13 cellular contexts compared by ENCODE assay signal in the genomic region with DNA sequence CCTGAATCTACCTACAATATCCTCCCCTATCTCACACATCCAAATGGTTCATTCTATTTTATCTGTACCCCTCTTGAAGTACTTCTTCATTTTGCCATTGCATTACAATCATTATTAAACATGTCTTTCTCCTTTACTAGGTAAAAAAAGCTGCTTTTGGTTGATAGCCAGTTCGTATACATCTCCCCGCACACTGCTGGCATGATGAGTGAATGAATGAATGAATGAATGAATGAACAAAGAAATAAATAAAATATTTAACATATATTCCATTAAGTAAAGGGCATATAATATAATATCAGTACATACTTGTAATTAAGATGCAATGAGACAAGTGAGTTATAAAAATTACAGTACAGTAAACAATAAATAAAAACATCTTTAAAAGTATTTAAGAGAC. TPM values are rescaled to one million over a fixed set of nuclear protein-coding genes. Genes with fewer than 3 reads are reported as not detected.
DNase-seq lines count a peak whose midpoint lies in the region; ATAC-seq and TF ChIP-seq lines count a peak whose summit lies in the region.
"Had no signal": no experiment of that assay in that cellular context is flagged by ENCODE, and none has a peak within 500 bp of the region (broad histone marks: within the 10 kb centered on the region; RNA-seq: fewer than 3 reads in every experiment).

No MANE protein-coding gene starts in this region.

- intact Hi-C loops in CD8-positive, alpha-beta T cell (cut with DNase I, micrococcal nuclease) = loop anchor here in 1 of 2 experiments (10.0 kb wide), 1 partner anchor 1950 kb away; the partner anchor contains the start of genes EFCAB11 and TDP1
- intact Hi-C loops in activated B cell treated with CpG ODN at 0.5 μM for 24 hours (cut with micrococcal nuclease) = loop anchor here (5.0 kb wide), 2 partner anchors 818 to 1953 kb away; partner anchors contain the start of genes TDP1 and TTC8
- intact Hi-C loops in lower lobe of right lung (cut with DNase I) = no loop called here

- POLR2A ChIA-PET in CD8-positive, alpha-beta T cell (lab: Charles Lee) = interaction anchor here (0.7 to 3.9 kb wide), 5 partner anchors 9 to 38 kb away, joined by 3 to 62 read pairs (median 5); partner anchors contain the start of gene GALC
- POLR2A ChIA-PET in activated B cell treated with CpG ODN at 0.5 μM for 24 hours (lab: Charles Lee) = interaction anchor here (0.6 to 4.2 kb wide), 3 partner anchors 11 to 187 kb away, joined by 3 to 131 read pairs (median 18); partner anchors contain the start of gene GALC

- H3K9me3 Mint-ChIP-seq in CD8-positive, alpha-beta T cell = no peaks in the 10 kb centered on the region
- H3K9me3 Mint-ChIP-seq in IgD-negative memory B cell (no peaks in the 10 kb centered on the region), activated B cell treated with CpG ODN at 0.5 μM for 24 hours (no peaks in the 10 kb centered on the region)

- H3K4me1 ChIP-seq in CD8-positive, alpha-beta T cell (ENCODE audit: insufficient read depth, low read length) = peaks cover 49% of the 10 kb centered on the region
- H3K4me1 ChIP-seq in lower lobe of right lung = no peaks in the 10 kb centered on the region
- H3K4me1 ChIP-seq: sigmoid colon had no signal

- H3K27ac Mint-ChIP-seq in CD8-positive, alpha-beta T cell = peak overlapping the region; percentile 85
- peak overlapping the region; percentile 90 to 97 (median 91) for H3K27ac Mint-ChIP-seq in IgD-negative memory B cell
- H3K27ac Mint-ChIP-seq in activated B cell treated with CpG ODN at 0.5 μM for 24 hours = peak overlapping the region; percentile 84

- H3K4me3 Mint-ChIP-seq in CD8-positive, alpha-beta T cell = peak overlapping the region; percentile 88
- H3K4me3 Mint-ChIP-seq in IgD-negative memory B cell = peak overlapping the region; percentile 62 to 89 (median 88)
- peak overlapping the region; percentile 83 for H3K4me3 Mint-ChIP-seq in activated B cell treated with CpG ODN at 0.5 μM for 24 hours

- no peaks in the 10 kb centered on the region for H3K27me3 Mint-ChIP-seq in CD8-positive, alpha-beta T cell (ENCODE audit: low read depth)
- no peaks in the 10 kb centered on the region for H3K27me3 Mint-ChIP-seq in IgD-negative memory B cell
- H3K27me3 Mint-ChIP-seq in activated B cell treated with CpG ODN at 0.5 μM for 24 hours = no peaks in the 10 kb centered on the region

- peaks cover 72% of the 10 kb centered on the region for H3K4me1 Mint-ChIP-seq in CD8-positive, alpha-beta T cell (ENCODE audit: low read depth)
- H3K4me1 Mint-ChIP-seq in IgD-negative memory B cell = peaks cover 33 to 51% (median 36%) of the 10 kb centered on the region in 3 donors
- peaks cover 67% of the 10 kb centered on the region for H3K4me1 Mint-ChIP-seq in activated B cell treated with CpG ODN at 0.5 μM for 24 hours

- H3K27ac ChIP-seq in CD8-positive, alpha-beta T cell (ENCODE audit: low read depth, low read length) = no peak overlapping the region
- peak overlapping the region; percentile 67 for H3K27ac ChIP-seq in lower lobe of right lung
- H3K27ac ChIP-seq: GM23248 had no signal

- no peaks in the 10 kb centered on the region for H3K36me3 ChIP-seq in CD8-positive, alpha-beta T cell (ENCODE audit: insufficient read depth, low read length)
- no peaks in the 10 kb centered on the region for H3K36me3 ChIP-seq in lower lobe of right lung
- H3K36me3 ChIP-seq: sigmoid colon had no signal

- TF ChIP-seq CTCF in CD8-positive, alpha-beta T cell (IDR thresholded peaks at IDR 0.05) = no peak
- TF ChIP-seq CTCF in activated B cell treated with CpG ODN at 0.5 μM for 24 hours (IDR thresholded peaks at IDR 0.05) (no peak), lower lobe of right lung (IDR thresholded peaks at IDR 0.05) (no peak)

- no peaks in the 10 kb centered on the region for H3K27me3 ChIP-seq in CD8-positive, alpha-beta T cell (ENCODE audit: insufficient read depth, low read length)
- no peaks in the 10 kb centered on the region for H3K27me3 ChIP-seq in lower lobe of right lung (ENCODE audit: low read depth)
- H3K27me3 ChIP-seq: sigmoid colon had no signal

- H3K36me3 Mint-ChIP-seq in CD8-positive, alpha-beta T cell = peaks cover 24% of the 10 kb centered on the region
- H3K36me3 Mint-ChIP-seq in IgD-negative memory B cell (peaks cover 3% of the 10 kb centered on the region), activated B cell treated with CpG ODN at 0.5 μM for 24 hours (ENCODE audit: low read depth) (peaks cover 23% of the 10 kb centered on the region)

- CTCF ChIA-PET in CD8-positive, alpha-beta T cell (lab: Charles Lee) = interaction anchor here (0.9 to 1.1 kb wide), 2 partner anchors 10 kb away, joined by 4 to 5 read pairs; no protein-coding TSS in a partner anchor
- CTCF ChIA-PET in activated B cell treated with CpG ODN at 0.5 μM for 24 hours (lab: Charles Lee) = interaction anchor here (1.7 to 3.1 kb wide), 3 partner anchors 10 to 59 kb away, joined by 5 to 14 read pairs (median 12); partner anchors contain the start of gene GALC

- no peak for ATAC-seq in CD8-positive, alpha-beta T cell
- ATAC-seq in activated B cell treated with CpG ODN at 0.5 μM for 24 hours (ENCODE audit: low read depth) = no peak
- no peak for ATAC-seq in lower lobe of right lung
- ATAC-seq in GM19452 (IDR thresholded peaks at IDR 0.05; ENCODE audit: unreplicated experiment) = no peak
- no peak for ATAC-seq in HG03135 (IDR thresholded peaks at IDR 0.05; ENCODE audit: unreplicated experiment)
- ATAC-seq in HG03565 (IDR thresholded peaks at IDR 0.05; ENCODE audit: unreplicated experiment) = no peak

- no peak for DNase-seq in CD8-positive, alpha-beta T cell
- no peak for DNase-seq in activated B cell treated with CpG ODN at 0.5 μM for 24 hours
- no peak for DNase-seq in lower lobe of right lung
- DNase-seq: COR-L47, NCI-H1694, NCI-H524 treated with DMSO at 0.1 percent for 48 hours, sigmoid colon had no signal

- no peak overlapping the region for H3K4me3 ChIP-seq in CD8-positive, alpha-beta T cell (ENCODE audit: low read depth, low read length)
- H3K4me3 ChIP-seq in lower lobe of right lung = peak overlapping the region; percentile 37
- H3K4me3 ChIP-seq: GM23248, lung had no signal

- H3K9me3 ChIP-seq in CD8-positive, alpha-beta T cell (ENCODE audit: low read length) = no peaks in the 10 kb centered on the region
- H3K9me3 ChIP-seq in lower lobe of right lung = no peaks in the 10 kb centered on the region
- H3K9me3 ChIP-seq: sigmoid colon had no signal

RNA-seq across cellular contexts. Expression of gene GPR65, which starts 0.3 kb away (rescaled TPM):
- 10 to 100 TPM; 10.9 to 12.2 TPM for total RNA-seq in CD8-positive, alpha-beta T cell
- polyA plus RNA-seq in IgD-negative memory B cell = 12.1 TPM
- total RNA-seq in activated B cell treated with CpG ODN at 0.5 μM for 24 hours = 13.7 and 14.7 TPM in 2 replicates
- total RNA-seq in lower lobe of right lung = 13.4 TPM

RNA-seq across cellular contexts. Expression of gene GALC, which starts 11.7 kb away (rescaled TPM):
- total RNA-seq in CD8-positive, alpha-beta T cell = 10 to 100 TPM; 14.9 to 16.3 TPM
- polyA plus RNA-seq in IgD-negative memory B cell = 4.2 TPM
- total RNA-seq in activated B cell treated with CpG ODN at 0.5 μM for 24 hours = 8.3 and 9.7 TPM in 2 replicates
- total RNA-seq in lower lobe of right lung = 59.4 TPM
